Comparison of ENCODE assay signal across 7 cellular contexts in the genomic region with DNA sequence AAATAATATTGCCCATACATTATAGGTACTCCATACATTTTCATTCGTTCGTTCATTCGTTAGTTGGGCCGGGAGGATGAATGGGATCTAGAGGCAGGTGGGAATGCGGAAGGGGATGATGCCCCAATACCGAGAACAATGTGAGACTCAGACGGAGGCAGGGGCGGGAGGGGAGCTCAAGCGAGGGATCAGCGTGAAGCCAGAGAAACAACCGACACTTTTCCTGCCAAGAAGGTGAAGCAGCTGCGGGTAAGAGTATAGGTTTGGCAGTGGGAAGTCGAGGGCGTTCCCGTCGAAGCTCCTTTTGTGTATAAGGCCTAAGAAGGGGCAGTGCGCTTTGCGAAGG. TPM values are rescaled to one million over a fixed set of nuclear protein-coding genes. Genes with fewer than 3 reads are reported as not detected.
DNase-seq lines count a peak whose midpoint lies in the region; TF ChIP-seq lines count a peak whose summit lies in the region.

No MANE protein-coding gene starts in this region.

- no CpG with 5 or more reads among the region's 18 CpGs for WGBS in iPS DF 6.9 (ENCODE audit: insufficient coverage, insufficient read length)
- WGBS in spleen, 5 donors, result 16 to 26% (median 20%) methylated on average over 18 of the region's 18 CpGs

- no peaks in the 10 kb centered on the region; the same call in 1 of the 2 replicates for H3K36me3 ChIP-seq in iPS DF 6.9 (ENCODE audit: control insufficient read depth, insufficient read depth, low read length)
- no peaks in the 10 kb centered on the region for H3K36me3 ChIP-seq in spleen

- peak overlapping the region; percentile 86 for H3K4me3 Mint-ChIP-seq in HFFc6
- H3K4me3 Mint-ChIP-seq in activated CD4-positive, alpha-beta memory T cell treated with anti-CD3 and anti-CD28 coated beads for 36 hours, result peak overlapping the region; percentile 74

- peaks cover 13% of the 10 kb centered on the region for H3K36me3 Mint-ChIP-seq in HFFc6 (ENCODE audit: low read depth)
- no peaks in the 10 kb centered on the region for H3K36me3 Mint-ChIP-seq in activated CD4-positive, alpha-beta memory T cell treated with anti-CD3 and anti-CD28 coated beads for 36 hours

- no peak overlapping the region for H3K27ac ChIP-seq in iPS DF 6.9 (ENCODE audit: low read length)
- peak overlapping the region in 7 of 8 donors; percentile 70 to 89 (median 85) for H3K27ac ChIP-seq in spleen

- H3K4me1 ChIP-seq in iPS DF 6.9 (ENCODE audit: control insufficient read depth, insufficient read depth, low read length), result no peaks in the 10 kb centered on the region; the same call in none of the 2 replicates
- peaks cover 9 to 61% (median 38%) of the 10 kb centered on the region in 6 donors for H3K4me1 ChIP-seq in spleen

- DNase-seq in HFFc6, result no peak
- DNase-seq in activated CD4-positive, alpha-beta memory T cell treated with anti-CD3 and anti-CD28 coated beads for 36 hours, result no peak
- no peak for DNase-seq in iPS DF 6.9 (ENCODE audit: low read depth, low spot score)
- DNase-seq in spleen, result no peak
- DNase-seq in DMS79 treated with DMSO at 0.1 percent for 48 hours (lab: John Stamatoyannopoulos, UW), result no peak
- DNase-seq in HUDEP-2 (lab: John Stamatoyannopoulos, UW; ENCODE audit: unreplicated experiment in 76 of 76), result no peak
- DNase-seq in NCI-H2107 treated with DMSO at 0.1 percent for 48 hours (lab: John Stamatoyannopoulos, UW; ENCODE audit: unreplicated experiment), result no peak

- TF ChIP-seq CTCF in HFFc6 (IDR thresholded peaks at IDR 0.05) (no peak), spleen (IDR thresholded peaks at IDR 0.05 in 8 of 11, conservative IDR thresholded peaks at IDR 0.05 in 3 of 11) (no peak)

- H3K9me3 ChIP-seq in iPS DF 6.9 (ENCODE audit: control insufficient read depth, insufficient read depth, low read length) (no peaks in the 10 kb centered on the region), spleen (no peaks in the 10 kb centered on the region)

- CTCF ChIA-PET in activated CD4-positive, alpha-beta memory T cell treated with anti-CD3 and anti-CD28 coated beads for 36 hours (lab: Charles Lee), result interaction anchor here (0.5 to 6.0 kb wide), 24 partner anchors 8 to 604 kb away, joined by 3 to 123 read pairs (median 3); no protein-coding TSS in a partner anchor

- no peak for TF ChIP-seq POLR2A in spleen (IDR thresholded peaks at IDR 0.05)

- no peaks in the 10 kb centered on the region; the same call in 1 of the 2 replicates for H3K27me3 ChIP-seq in iPS DF 6.9 (ENCODE audit: control insufficient read depth, insufficient read depth, low read length)
- H3K27me3 ChIP-seq in spleen (replicated peaks in 1 of 7), result peaks cover 0 to 49% (median 14%) of the 10 kb centered on the region in 7 donors

- H3K4me3 ChIP-seq in iPS DF 6.9 (ENCODE audit: low read length) (peak overlapping the region; percentile 27; the same call in 1 of the 2 replicates), spleen (peak overlapping the region in 7 of 8 donors; percentile 64 to 86 (median 79))

- H3K9me3 Mint-ChIP-seq in HFFc6, result no peaks in the 10 kb centered on the region
- no peaks in the 10 kb centered on the region for H3K9me3 Mint-ChIP-seq in activated CD4-positive, alpha-beta memory T cell treated with anti-CD3 and anti-CD28 coated beads for 36 hours

- intact Hi-C loops in activated CD4-positive, alpha-beta memory T cell treated with anti-CD3 and anti-CD28 coated beads for 36 hours (cut with micrococcal nuclease), result loop anchor here (1.0 to 5.0 kb wide), 2 partner anchors 28 to 85 kb away; no protein-coding TSS in a partner anchor
- intact Hi-C loops in spleen (cut with DNase I; ENCODE audit: low total_unique reads), result loop anchor here (2.0 kb wide), 1 partner anchor 28 kb away; no protein-coding TSS in a partner anchor

- H3K27ac Mint-ChIP-seq in HFFc6, result peak overlapping the region; percentile 84
- H3K27ac Mint-ChIP-seq in activated CD4-positive, alpha-beta memory T cell treated with anti-CD3 and anti-CD28 coated beads for 36 hours, result no peak overlapping the region

- POLR2A ChIA-PET in activated CD4-positive, alpha-beta memory T cell treated with anti-CD3 and anti-CD28 coated beads for 36 hours (lab: Charles Lee), result interaction anchor here (1.4 kb wide), 1 partner anchor 28 kb away, joined by 5 read pairs; no protein-coding TSS in a partner anchor

- H3K4me1 Mint-ChIP-seq in HFFc6 (ENCODE audit: low read depth), result peaks cover 48% of the 10 kb centered on the region
- H3K4me1 Mint-ChIP-seq in activated CD4-positive, alpha-beta memory T cell treated with anti-CD3 and anti-CD28 coated beads for 36 hours (ENCODE audit: low read depth), result peaks cover 6% of the 10 kb centered on the region

- H3K27me3 Mint-ChIP-seq in HFFc6 (ENCODE audit: insufficient read depth), result no peaks in the 10 kb centered on the region; the same call in none of the 2 replicates
- H3K27me3 Mint-ChIP-seq in activated CD4-positive, alpha-beta memory T cell treated with anti-CD3 and anti-CD28 coated beads for 36 hours, result peaks cover 11% of the 10 kb centered on the region

RNA-seq across cellular contexts. Expression of a gene that starts 1.1 kb away (rescaled TPM):
- 100 to 1,000 TPM in 2 of 6 experiments, 10 to 100 TPM in 4; 84.6 to 112 (median 92.1) TPM for total RNA-seq in HFFc6 (2021; fragmentation: NEBNext Ultra II Directional; extraction: Animal tissue kit (Norgen Biotek cat#: 25700))
- total RNA-seq in activated CD4-positive, alpha-beta memory T cell treated with anti-CD3 and anti-CD28 coated beads for 36 hours, result under 1 TPM in 1 of 2 experiments, not detected in 1; 0.07 TPM
- 10 to 100 TPM; 21.5 to 48.5 (median 41.6) TPM for total RNA-seq in spleen
- 10 to 100 TPM in 1 of 3 donors, 1 to 10 TPM in 2; 5.1 to 17.0 (median 6.3) TPM for polyA plus RNA-seq in spleen

RNA-seq across cellular contexts. Expression of a gene that starts 34.8 kb away (rescaled TPM):
- total RNA-seq in HFFc6 (2021; fragmentation: NEBNext Ultra II Directional; extraction: Animal tissue kit (Norgen Biotek cat#: 25700)), result 1 to 10 TPM in 4 of 6 experiments, under 1 TPM in 2; 0.54 to 2.4 (median 1.9) TPM
- not detected for total RNA-seq in activated CD4-positive, alpha-beta memory T cell treated with anti-CD3 and anti-CD28 coated beads for 36 hours
- 100 to 1,000 TPM in 1 of 7 donors, 10 to 100 TPM in 6; 41.1 to 109 (median 63.9) TPM for total RNA-seq in spleen
- polyA plus RNA-seq in spleen, result 10 to 100 TPM in 2 of 3 donors, 1 to 10 TPM in 1; 8.2 to 25.2 (median 10.6) TPM

Comparison
In these comparisons a context has a peak if more than half of its experiments do, and no peak if none do; other contexts are left out.
1. RNA of a gene that starts 1.1 kb away (total RNA-seq): 84.6 to 112 TPM in HFFc6 and 21.5 to 48.5 TPM in spleen; 0.07 TPM in activated CD4-positive, alpha-beta memory T cell treated with anti-CD3 and anti-CD28 coated beads for 36 hours; every median in the first group is over 10 times any median in the second.
2. RNA of a gene that starts 34.8 kb away (total RNA-seq): 41.1 to 109 TPM in spleen; 0.54 to 2.4 TPM in HFFc6 and not detected in activated CD4-positive, alpha-beta memory T cell treated with anti-CD3 and anti-CD28 coated beads for 36 hours; every median in the first group is over 10 times any median in the second.